17 cellular contexts compared by ENCODE assay signal in the genomic region with DNA sequence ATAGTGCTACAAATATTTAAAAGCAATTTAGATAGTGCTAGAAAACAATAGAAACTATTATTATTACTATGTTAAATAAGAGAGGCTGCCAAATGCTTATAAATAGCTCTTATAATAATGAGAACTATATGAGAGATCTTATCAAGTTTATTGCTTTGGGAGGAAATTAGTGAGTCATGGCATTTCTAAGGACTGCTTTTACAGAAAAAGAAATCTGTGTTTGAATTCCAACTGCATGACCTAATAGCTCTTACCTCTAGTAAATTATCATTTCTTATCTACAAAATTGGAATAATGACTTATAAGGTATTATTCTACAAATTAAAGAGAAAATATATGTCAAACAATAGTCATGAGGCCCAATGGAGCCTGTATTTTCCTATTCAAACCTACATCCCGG.
DNase-seq lines count a peak whose midpoint lies in the region; ATAC-seq, FAIRE-seq and TF ChIP-seq lines count a peak whose summit lies in the region.
"Had no signal": no experiment of that assay in that cellular context is flagged by ENCODE, and none has a peak within 500 bp of the region (broad histone marks: within the 10 kb centered on the region; RNA-seq: fewer than 3 reads in every experiment).

No MANE protein-coding gene starts in this region.

- WGBS in small intestine, 3 donors, result 16 to 57% (median 27%) methylated on average over 1 of the region's 1 CpG

- no peaks in the 10 kb centered on the region for H3K4me1 ChIP-seq in small intestine (ENCODE audit: control insufficient read depth in 2 of 2, insufficient read depth in 1 of 2, low read depth in 1 of 2, low read length in 1 of 2)

- DNase-seq in COLO829 (ENCODE audit: low spot score), result peak; percentile 10
- DNase-seq in M059J (ENCODE audit: low read depth), result peak; percentile 38
- DNase-seq in kidney epithelial cell (ENCODE audit: low read depth), result peak; percentile 18
- peak; percentile 16 for DNase-seq in small intestine
- DNase-seq in stimulated activated naive CD4-positive, alpha-beta T cell treated with Interleukin-2 at 50 U/mL for 16 hours (lab: John Stamatoyannopoulos, UW), result no peak
- DNase-seq: CD8-positive, alpha-beta memory T cell; GDM1; HCEC 1CT; KBM-7; NCI-H1436 treated with DMSO at 0.1 percent for 48 hours; NCI-H2029 treated with DMSO at 0.1 percent for 48 hours; NCI-H2171 treated with DMSO at 0.1 percent for 48 hours; NCI-H774 had no signal

- H3K27me3 ChIP-seq in kidney epithelial cell (ENCODE audit: control insufficient read depth, insufficient read depth, low read length), result no peaks in the 10 kb centered on the region
- H3K27me3 ChIP-seq in small intestine (ENCODE audit: control insufficient read depth in 2 of 2, insufficient read depth in 2 of 2, low read length in 2 of 2), result no peaks in the 10 kb centered on the region

- H3K36me3 ChIP-seq in kidney epithelial cell (ENCODE audit: control insufficient read depth, insufficient read depth, low read length) (no peaks in the 10 kb centered on the region), small intestine (ENCODE audit: control insufficient read depth in 2 of 2, insufficient read depth in 2 of 2, low read length in 2 of 2) (no peaks in the 10 kb centered on the region)

- ATAC-seq in HG03442 (IDR thresholded peaks at IDR 0.05; ENCODE audit: unreplicated experiment) (no peak), GM18511 (IDR thresholded peaks at IDR 0.05; ENCODE audit: unreplicated experiment) (no peak)
- ATAC-seq: GM12878, Right ventricle myocardium inferior had no signal

- TF ChIP-seq CTCF in kidney epithelial cell (IDR thresholded peaks at IDR 0.05; ENCODE audit: insufficient read depth, low read length, poor library complexity, severe bottlenecking), result no peak

- H3K9me3 ChIP-seq in small intestine (ENCODE audit: control insufficient read depth, low read depth), result no peaks in the 10 kb centered on the region

- H3K27ac ChIP-seq in small intestine (ENCODE audit: low read depth in 1 of 2, low read length in 1 of 2), result no peak overlapping the region

- no peak overlapping the region for H3K4me3 ChIP-seq in kidney epithelial cell (ENCODE audit: low read depth, low read length)
- H3K4me3 ChIP-seq in small intestine (ENCODE audit: low read depth in 1 of 2, low read length in 2 of 2), result no peak overlapping the region
- H3K4me3 ChIP-seq: GM12878 had no signal

- peak; percentile 61 for FAIRE-seq in small intestine (lab: Jason Lieb, UNC)
- FAIRE-seq: GM12878 had no signal
